16 cellular contexts compared by ENCODE assay signal in the genomic region with DNA sequence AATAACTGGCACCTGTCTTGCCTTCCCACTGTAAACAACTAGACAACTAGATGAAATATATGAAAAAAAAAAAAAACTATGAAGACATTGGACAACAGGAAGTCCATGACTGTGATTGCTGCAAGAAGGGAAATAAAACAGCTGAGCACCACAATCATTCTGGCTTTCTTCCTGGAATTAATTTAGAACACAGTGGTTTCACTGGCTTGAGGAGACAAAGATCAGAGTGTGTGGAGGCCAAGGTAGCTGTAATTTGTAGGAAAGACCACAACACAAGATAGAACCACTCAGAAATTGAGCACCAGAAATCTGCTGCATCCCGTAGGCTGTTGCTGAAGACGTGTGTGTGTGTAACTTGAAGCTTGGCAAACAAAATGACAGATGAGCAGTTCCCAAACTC.
DNase-seq lines count a peak whose midpoint lies in the region; ATAC-seq and TF ChIP-seq lines count a peak whose summit lies in the region.
"Had no signal": no experiment of that assay in that cellular context is flagged by ENCODE, and none has a peak within 500 bp of the region (broad histone marks: within the 10 kb centered on the region; RNA-seq: fewer than 3 reads in every experiment).

No MANE protein-coding gene starts in this region.

- no peak for TF ChIP-seq CTCF in choroid plexus epithelial cell (conservative IDR thresholded peaks at IDR 0.05; ENCODE audit: low read depth, low read length)
- no peak for TF ChIP-seq CTCF in gastrocnemius medialis (IDR thresholded peaks at IDR 0.05 in 4 of 5, conservative IDR thresholded peaks at IDR 0.05 in 1 of 5)
- TF ChIP-seq CTCF in endodermal cell (conservative IDR thresholded peaks at IDR 0.05) = no peak

- in situ Hi-C loops in gastrocnemius medialis (cut with MboI; ENCODE audit: low sequenced_read_pairs in 4 of 4) = no loop called here

- 98 to 100% methylated on average over 2 of the region's 2 CpGs for WGBS in endodermal cell (ENCODE audit: insufficient coverage in 1 of 2, insufficient read length in 1 of 2), 2 experiments

- H3K36me3 ChIP-seq in gastrocnemius medialis (no peaks in the 10 kb centered on the region), endodermal cell (ENCODE audit: control insufficient read depth, insufficient read depth, low read length) (no peaks in the 10 kb centered on the region)
- H3K36me3 ChIP-seq: BLaER1 had no signal

- no peak for TF ChIP-seq POLR2A in gastrocnemius medialis (IDR thresholded peaks at IDR 0.05)

- H3K4me1 ChIP-seq in gastrocnemius medialis = no peaks in the 10 kb centered on the region
- H3K4me1 ChIP-seq in endodermal cell (ENCODE audit: control insufficient read depth, insufficient read depth, low read length) = no peaks in the 10 kb centered on the region
- H3K4me1 ChIP-seq: BLaER1, psoas muscle had no signal

- intact Hi-C loops in gastrocnemius medialis (cut with DNase I; ENCODE audit: low total_unique reads) = no loop called here

- no peaks in the 10 kb centered on the region for H3K27me3 ChIP-seq in gastrocnemius medialis
- H3K27me3 ChIP-seq in endodermal cell (ENCODE audit: control insufficient read depth, insufficient read depth, low read length, poor library complexity, severe bottlenecking) = no peaks in the 10 kb centered on the region
- H3K27me3 ChIP-seq: BLaER1 had no signal

- no peak overlapping the region for H3K27ac Mint-ChIP-seq in endodermal cell
- H3K27ac Mint-ChIP-seq: activated naive CD8-positive, alpha-beta T cell; IgD-negative memory B cell had no signal

- H3K27ac ChIP-seq in gastrocnemius medialis = peak overlapping the region; percentile 14 to 39 (median 28)
- no peak overlapping the region for H3K27ac ChIP-seq in endodermal cell (ENCODE audit: low read depth, low read length)
- H3K27ac ChIP-seq: BLaER1, psoas muscle had no signal

- H3K9me3 ChIP-seq in gastrocnemius medialis = no peaks in the 10 kb centered on the region
- no peaks in the 10 kb centered on the region for H3K9me3 ChIP-seq in endodermal cell (ENCODE audit: control insufficient read depth, low read length)
- H3K9me3 ChIP-seq: psoas muscle had no signal

- H3K4me1 Mint-ChIP-seq in endodermal cell = no peaks in the 10 kb centered on the region
- H3K4me1 Mint-ChIP-seq: IgD-negative memory B cell had no signal

- peaks cover 25% of the 10 kb centered on the region for H3K9me3 Mint-ChIP-seq in endodermal cell

- no peaks in the 10 kb centered on the region for H3K27me3 Mint-ChIP-seq in endodermal cell (ENCODE audit: insufficient read depth)
- H3K27me3 Mint-ChIP-seq: activated naive CD8-positive, alpha-beta T cell; IgD-negative memory B cell had no signal

- DNase-seq in GM03348 (ENCODE audit: low spot score) = peak; percentile 55
- peak; percentile 63 for DNase-seq in choroid plexus epithelial cell (ENCODE audit: low read depth)
- peak; percentile 53 for DNase-seq in iris pigment epithelial cell (ENCODE audit: low read depth)
- DNase-seq in gastrocnemius medialis = no peak
- DNase-seq in NCI-H526 (lab: John Stamatoyannopoulos, UW) = no peak
- no peak for DNase-seq in endodermal cell
- DNase-seq: activated CD4-positive, alpha-beta T cell treated with anti-CD3 and anti-CD28 coated beads for 1 hour; NCI-H1105; psoas muscle; stimulated activated CD4-positive, alpha-beta T cell treated with anti-CD3 and anti-CD28 coated beads, Interleukin-1b, Interleukin-23, amount 100 ng/mL, for 48 hours; T-helper 9 cell had no signal

- H3K4me3 Mint-ChIP-seq in endodermal cell = no peak overlapping the region
- H3K4me3 Mint-ChIP-seq: activated naive CD8-positive, alpha-beta T cell; IgD-negative memory B cell had no signal

- ATAC-seq in gastrocnemius medialis = peak in 1 of 2 donors; percentile 39
- no peak for ATAC-seq in GM18517 (IDR thresholded peaks at IDR 0.05; ENCODE audit: unreplicated experiment)
- ATAC-seq in HG03342 (IDR thresholded peaks at IDR 0.05; ENCODE audit: unreplicated experiment) = no peak

- no peak overlapping the region for H3K4me3 ChIP-seq in choroid plexus epithelial cell (ENCODE audit: low read depth, low read length)
- H3K4me3 ChIP-seq in gastrocnemius medialis = peak overlapping the region in 1 of 4 donors; percentile 17
- no peak overlapping the region for H3K4me3 ChIP-seq in endodermal cell (ENCODE audit: low read length)
- H3K4me3 ChIP-seq: BLaER1, psoas muscle had no signal

- no peaks in the 10 kb centered on the region for H3K36me3 Mint-ChIP-seq in endodermal cell (ENCODE audit: low read depth)
- H3K36me3 Mint-ChIP-seq: activated naive CD8-positive, alpha-beta T cell; IgD-negative memory B cell had no signal

- no peak overlapping the region for H3K9ac ChIP-seq in endodermal cell (ENCODE audit: extremely low read depth, low read length, poor library complexity, severe bottlenecking)
- H3K9ac ChIP-seq: BLaER1 had no signal

Comparison
In these comparisons a context has a peak if more than half of its experiments do, and no peak if none do; other contexts are left out.
1. DNase-seq: peak in GM03348 (single experiment), choroid plexus epithelial cell (single experiment) and iris pigment epithelial cell (single experiment); none in gastrocnemius medialis (0 of 2), NCI-H526 (0 of 2) and endodermal cell (single experiment).